Comparison of ENCODE assay signal across 4 cellular contexts in genomic region chr11:37343279-37343678, GRCh38.
"Had no signal": no experiment of that assay in that cellular context is flagged by ENCODE, and none has a peak within 500 bp of the region (broad histone marks: within the 10 kb centered on the region; RNA-seq: fewer than 3 reads in every experiment).

No MANE protein-coding gene starts in this region.

- ATAC-seq: GM23338 had no signal

- H2AFZ ChIP-seq: GM23338 had no signal

- H3K27ac Mint-ChIP-seq: GM23338, H9 had no signal

- DNase-seq: H9, HCEC 1CT, IMR-90 had no signal

- H3K4me3 ChIP-seq: GM23338 had no signal

- H3K4me2 ChIP-seq: GM23338 had no signal

- H3K4me1 Mint-ChIP-seq: GM23338, H9 had no signal

- H3K4me3 Mint-ChIP-seq: GM23338, H9 had no signal
